ENCODE assay signal across 10 cellular contexts in the genomic region with DNA sequence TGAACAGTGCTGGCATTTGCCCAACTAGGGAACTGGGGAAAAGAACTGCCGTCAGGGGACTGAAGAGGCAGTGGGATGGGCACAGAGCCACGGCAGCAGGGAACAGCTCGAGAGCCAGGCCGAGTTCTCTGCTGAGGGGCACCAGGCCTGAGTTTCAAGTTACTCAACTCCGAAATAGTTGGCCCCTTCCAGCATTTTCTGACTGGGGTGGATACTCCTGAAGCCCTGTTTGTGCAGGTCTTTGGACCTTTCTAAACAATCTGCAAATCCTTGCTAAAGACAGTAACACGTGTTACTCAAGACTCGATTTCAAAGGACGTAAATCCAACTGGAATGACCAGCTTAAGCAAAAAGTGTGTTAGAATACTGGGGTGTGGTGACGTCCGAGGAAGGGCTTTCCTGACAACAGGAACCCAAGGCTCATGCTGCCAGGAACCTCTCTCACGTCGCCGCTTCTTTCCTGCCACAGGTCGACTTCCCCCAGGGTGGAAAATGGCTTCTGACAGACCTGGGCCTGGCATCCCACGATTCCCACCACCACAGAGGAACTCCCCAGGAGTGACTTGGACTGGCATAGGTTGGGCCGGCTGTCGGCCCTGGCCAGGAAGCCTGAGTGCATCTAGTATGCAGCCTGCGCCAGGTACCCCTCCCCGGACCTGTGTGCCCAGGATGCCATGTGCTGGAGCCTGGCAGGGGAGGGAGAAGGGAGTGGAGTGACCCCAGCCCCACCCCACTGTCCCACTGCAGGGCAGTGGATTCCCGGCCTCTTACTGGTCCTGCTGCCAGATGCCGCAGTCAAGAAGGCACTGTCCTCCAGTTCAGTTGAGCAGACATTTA.
DNase-seq lines count a peak whose midpoint lies in the region; ATAC-seq and TF ChIP-seq lines count a peak whose summit lies in the region.
"Had no signal": no experiment of that assay in that cellular context is flagged by ENCODE, and none has a peak within 500 bp of the region (broad histone marks: within the 10 kb centered on the region; RNA-seq: fewer than 3 reads in every experiment).

No MANE protein-coding gene starts in this region.

- H3K4me3 Mint-ChIP-seq in CD14-positive monocyte, result no peak overlapping the region
- H3K4me3 Mint-ChIP-seq: activated naive CD4-positive, alpha-beta T cell treated with anti-CD3 and anti-CD28 coated beads, Interleukin-2, amount 50 U/mL, for 24 hours had no signal

- peak overlapping the region in 4 of 7 donors; percentile 12 to 86 (median 62) for H3K27ac Mint-ChIP-seq in CD14-positive monocyte
- H3K27ac Mint-ChIP-seq: activated naive CD4-positive, alpha-beta T cell treated with anti-CD3 and anti-CD28 coated beads, Interleukin-2, amount 50 U/mL, for 24 hours had no signal

- peaks cover 19% of the 10 kb centered on the region for H3F3A ChIP-seq in GM23248 (ENCODE audit: insufficient read depth)

- H3K27me3 ChIP-seq in neuronal stem cell (ENCODE audit: control insufficient read depth in 3 of 3, insufficient read depth in 3 of 3, low read depth in 1 of 3, low read length in 3 of 3) (no peaks in the 10 kb centered on the region), GM23248 (replicated peaks; ENCODE audit: insufficient read depth) (no peaks in the 10 kb centered on the region)

- ATAC-seq in sciatic nerve (peak; percentile 13), GM18498 (IDR thresholded peaks at IDR 0.05; ENCODE audit: unreplicated experiment) (no peak), HG03045 (IDR thresholded peaks at IDR 0.05; ENCODE audit: unreplicated experiment) (no peak)

- no peaks in the 10 kb centered on the region for H3K79me1 ChIP-seq in neuronal stem cell (ENCODE audit: low read depth, low read length)

- no peaks in the 10 kb centered on the region for H4K20me1 ChIP-seq in GM23248 (ENCODE audit: insufficient read depth)

- H4K8ac ChIP-seq in neuronal stem cell (ENCODE audit: low read depth, low read length), result no peak overlapping the region

- no peak overlapping the region for H2BK5ac ChIP-seq in neuronal stem cell (ENCODE audit: low read length)

- H3K36me3 ChIP-seq in neuronal stem cell (replicated peaks in 1 of 2; ENCODE audit: control insufficient read depth in 2 of 2, insufficient read depth in 2 of 2, low read length in 2 of 2) (peaks cover 12 to 37% of the 10 kb centered on the region in 2 donors), GM23248 (ENCODE audit: low read depth) (no peaks in the 10 kb centered on the region)

- H3K36me3 Mint-ChIP-seq in CD14-positive monocyte, result peaks cover 38 to 48% of the 10 kb centered on the region in 2 donors
- H3K36me3 Mint-ChIP-seq: activated naive CD4-positive, alpha-beta T cell treated with anti-CD3 and anti-CD28 coated beads, Interleukin-2, amount 50 U/mL, for 24 hours had no signal

- WGBS in neuronal stem cell (ENCODE audit: extremely low coverage in 2 of 2, insufficient read length in 2 of 2, insufficient replicate concordance in 1 of 2), 2 donors, result no CpG with 5 or more reads among the region's 21 CpGs
- WGBS in GM23248 (ENCODE audit: low coverage in 1 of 2, low lambda C conversion rate in 2 of 2, missing lambda C conversion rate in 2 of 2), 2 experiments, result 72% methylated on average over 19 to 21 of the region's 21 CpGs

- H3K79me2 ChIP-seq in GM23248 (ENCODE audit: insufficient read depth), result no peaks in the 10 kb centered on the region

- intact Hi-C loops in CD14-positive monocyte (cut with micrococcal nuclease), result no loop called here
- intact Hi-C loops in sciatic nerve (cut with DNase I), result no loop called here

- no peak overlapping the region for H2AFZ ChIP-seq in neuronal stem cell (ENCODE audit: low read length)
- no peak overlapping the region for H2AFZ ChIP-seq in GM23248

- in situ Hi-C loops in GM23248 (cut with MboI), result no loop called here

- TF ChIP-seq CTCF in CD14-positive monocyte (IDR thresholded peaks at IDR 0.05), result no peak

- H3K9me3 Mint-ChIP-seq in CD14-positive monocyte, result no peaks in the 10 kb centered on the region
- H3K9me3 Mint-ChIP-seq: activated naive CD4-positive, alpha-beta T cell treated with anti-CD3 and anti-CD28 coated beads, Interleukin-2, amount 50 U/mL, for 24 hours had no signal

- H3K4me1 ChIP-seq in neuronal stem cell (ENCODE audit: control insufficient read depth in 2 of 2, insufficient read depth in 1 of 2, low read depth in 1 of 2, low read length in 2 of 2), result peaks cover 0 to 12% of the 10 kb centered on the region in 2 donors
- peaks cover 25% of the 10 kb centered on the region for H3K4me1 ChIP-seq in GM23248 (ENCODE audit: insufficient read depth)

- DNase-seq in CD14-positive monocyte (ENCODE audit: low spot score) (no peak), astrocyte of the hippocampus (ENCODE audit: low read depth, low spot score) (peak; percentile 52), hypothalamus (lab: John Stamatoyannopoulos, UW) (peak in 26 of 51 donors; percentile 12 to 63 (median 34)), sciatic nerve (ENCODE audit: low spot score) (peak; percentile 70), neuronal stem cell (ENCODE audit: low spot score) (no peak), GM23248 (no peak)

- H3K18ac ChIP-seq in neuronal stem cell (ENCODE audit: low read length), result no peak overlapping the region

- peaks cover 0 to 3% (median 2%) of the 10 kb centered on the region in 3 donors for H3K27me3 Mint-ChIP-seq in CD14-positive monocyte (ENCODE audit: low read depth in 3 of 3)
- H3K27me3 Mint-ChIP-seq: activated naive CD4-positive, alpha-beta T cell treated with anti-CD3 and anti-CD28 coated beads, Interleukin-2, amount 50 U/mL, for 24 hours had no signal

- H3K4me3 ChIP-seq in neuronal stem cell (ENCODE audit: low read length in 2 of 2) (no peak overlapping the region), GM23248 (no peak overlapping the region)

- H2BK120ac ChIP-seq in neuronal stem cell (ENCODE audit: low read depth, low read length), result no peak overlapping the region

- H3K27ac ChIP-seq in neuronal stem cell (replicated peaks; ENCODE audit: low read length) (no peak overlapping the region), GM23248 (no peak overlapping the region)
- H3K27ac ChIP-seq: VCaP had no signal

- no peak overlapping the region for H2BK15ac ChIP-seq in neuronal stem cell (ENCODE audit: low read length)

- H3K4me1 Mint-ChIP-seq in CD14-positive monocyte, result peaks cover 28% of the 10 kb centered on the region

- H3K23ac ChIP-seq in neuronal stem cell (ENCODE audit: low read depth, low read length, poor library complexity), result no peak overlapping the region

- no peak overlapping the region for H3K14ac ChIP-seq in neuronal stem cell (ENCODE audit: low read length)

- no peaks in the 10 kb centered on the region for H3K9me2 ChIP-seq in GM23248 (ENCODE audit: insufficient read depth)

- H3K4ac ChIP-seq in neuronal stem cell (ENCODE audit: low read length), result no peak overlapping the region

- H3K4me2 ChIP-seq in neuronal stem cell (ENCODE audit: insufficient read depth, low read length, poor library complexity, severe bottlenecking), result no peak overlapping the region
- H3K4me2 ChIP-seq in GM23248 (ENCODE audit: unreplicated experiment), result no peak overlapping the region

- no peak overlapping the region for H2AK5ac ChIP-seq in neuronal stem cell (ENCODE audit: low read depth, low read length)

- H3K9me3 ChIP-seq in neuronal stem cell (replicated peaks in 1 of 2; ENCODE audit: control insufficient read depth in 2 of 2, insufficient read depth in 1 of 2, low read depth in 1 of 2, low read length in 2 of 2) (no peaks in the 10 kb centered on the region), GM23248 (ENCODE audit: low read depth) (no peaks in the 10 kb centered on the region)

- no peak overlapping the region for H4K91ac ChIP-seq in neuronal stem cell (ENCODE audit: low read depth, low read length, poor library complexity)

- H2BK12ac ChIP-seq in neuronal stem cell (ENCODE audit: low read length), result no peak overlapping the region

- no peak overlapping the region for H3K9ac ChIP-seq in neuronal stem cell (ENCODE audit: low read depth, low read length, poor library complexity)
- H3K9ac ChIP-seq in GM23248, result no peak overlapping the region

Comparison
In these comparisons a context has a peak if more than half of its experiments do, and no peak if none do; other contexts are left out.
1. DNase-seq: peak in astrocyte of the hippocampus (single experiment), hypothalamus (26 of 51) and sciatic nerve (single experiment); none in CD14-positive monocyte (single experiment), neuronal stem cell (single experiment) and GM23248 (single experiment).